Comparison of ENCODE assay signal across 21 cellular contexts in the genomic region with DNA sequence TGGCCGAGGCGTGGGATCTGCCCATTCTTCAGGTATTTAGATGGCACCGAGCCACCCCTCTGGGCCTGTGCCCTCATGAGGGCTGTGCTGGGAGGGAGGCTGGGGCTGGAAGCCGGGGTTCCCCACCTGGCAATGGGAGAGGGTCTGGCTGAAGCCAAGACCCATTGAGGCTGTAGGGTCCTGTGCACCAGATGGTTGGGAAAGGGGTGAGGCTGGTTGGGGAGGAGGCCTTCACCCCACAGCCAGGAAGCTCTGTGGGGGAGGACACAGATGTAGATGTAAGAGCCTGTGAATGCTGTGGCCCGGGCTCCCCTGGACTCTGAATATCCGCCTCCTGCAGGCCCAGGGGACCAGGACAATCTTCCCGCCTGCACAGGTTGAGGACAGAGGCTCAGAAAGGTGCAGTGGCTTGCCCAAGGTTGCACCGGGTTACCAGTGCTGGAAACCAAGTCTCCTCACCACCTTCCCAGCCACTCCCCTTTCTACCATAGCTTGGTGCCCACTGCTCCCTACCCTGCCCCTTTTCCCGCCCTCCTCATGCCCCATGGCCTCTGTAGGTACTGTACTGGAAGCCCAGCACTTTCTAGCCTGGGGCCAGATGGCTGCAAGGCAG.
"Had no signal": no experiment of that assay in that cellular context is flagged by ENCODE, and none has a peak within 500 bp of the region (broad histone marks: within the 10 kb centered on the region; RNA-seq: fewer than 3 reads in every experiment).

No MANE protein-coding gene starts in this region.

- H3K4me3 ChIP-seq: coronary artery, dorsolateral prefrontal cortex had no signal

- DNase-seq: activated CD4-positive, alpha-beta memory T cell treated with anti-CD3 and anti-CD28 coated beads for 36 hours; activated CD4-positive, alpha-beta T cell treated with anti-CD3 and anti-CD28 coated beads for 36 hours; activated CD4-positive, alpha-beta T cell treated with anti-CD3 and anti-CD28 coated beads, Interleukin-2, amount 10 ng/mL, durations not matched to agents 24 days and 14 days; activated CD4-positive, CD25-positive, alpha-beta regulatory T cell; activated CD4-positive, CD25-positive, alpha-beta regulatory T cell treated with anti-CD3 and anti-CD28 coated beads, Interleukin-2, amount 50 U/mL, for 72 hours; activated CD8-positive, alpha-beta T cell treated with anti-CD3 and anti-CD28 coated beads, Interleukin-2, amount 10 ng/mL, durations not matched to agents 7 days and 5 days; activated gamma-delta T cell; activated naive CD4-positive, alpha-beta T cell; activated naive CD4-positive, alpha-beta T cell treated with anti-CD3 and anti-CD28 coated beads, Interleukin-2, amount 10 ng/mL, durations not matched to agents 7 days and 5 days; activated naive CD8-positive, alpha-beta T cell treated with anti-CD3 and anti-CD28 coated beads, Interleukin-2, amount 10 ng/mL, durations not matched to agents 7 days and 5 days; activated T-cell treated with anti-CD3 and anti-CD28 coated beads for 4 hours; activated T-cell treated with anti-CD3 and anti-CD28 coated beads, Interleukin-2, amount 50 U/mL, for 24 hours; activated T-cell treated with anti-CD3 and anti-CD28 coated beads, Interleukin-2, amount 50 U/mL, for 72 hours; brain microvascular endothelial cell; dorsolateral prefrontal cortex; effector CD4-positive, alpha-beta T cell; effector memory CD8-positive, alpha-beta T cell; foreskin fibroblast; T-helper 2 cell had no signal

- H3K36me3 ChIP-seq: brain microvascular endothelial cell had no signal

- H3K27me3 ChIP-seq: brain microvascular endothelial cell, dorsolateral prefrontal cortex had no signal

- H3K27ac ChIP-seq: brain microvascular endothelial cell, coronary artery, dorsolateral prefrontal cortex, epithelial cell of prostate had no signal
